ENCODE assay signal across 9 cellular contexts in genomic region chr19:48868196-48868886, GRCh38. TPM values are rescaled to one million over a fixed set of nuclear protein-coding genes. Genes with fewer than 3 reads are reported as not detected.
A peak's percentile ranks its signal among the peaks of the same experiment; 100 is the strongest.
DNase-seq lines count a peak whose midpoint lies in the region; TF ChIP-seq lines count a peak whose summit lies in the region.
"Had no signal": no experiment of that assay in that cellular context is flagged by ENCODE, and none has a peak within 500 bp of the region (broad histone marks: within the 10 kb centered on the region; RNA-seq: fewer than 3 reads in every experiment).

Gene PLEKHA4 (minus strand): TSS chr19:48868617. CDS start chr19:48867620, 997 bp downstream.

- 17% methylated on average over 3 to 8 of the region's 8 CpGs for WGBS in transverse colon (ENCODE audit: low coverage in 1 of 2), 2 donors

- H3K27me3 ChIP-seq in breast epithelium (no peaks in the 10 kb centered on the region), layer of hippocampus (ENCODE audit: control insufficient read depth, insufficient read depth, low read length) (no peaks in the 10 kb centered on the region), transverse colon (no peaks in the 10 kb centered on the region)

- H3K27ac ChIP-seq in breast epithelium (peak within 1 kb of the TSS; percentile 92 to 96), layer of hippocampus (ENCODE audit: low read depth, low read length) (peak within 1 kb of the TSS; percentile 60), transverse colon (peak within 1 kb of the TSS; percentile 74 to 84 (median 81))
- H3K27ac ChIP-seq: C4-2B had no signal

- in situ Hi-C loops in transverse colon (cut with MboI; ENCODE audit: low pct_ligation_motif_present in 1 of 4, low pct_unique_long_range_greater_than_20kb in 1 of 4, low sequenced_read_pairs in 3 of 4), result loop anchor here in 1 of 4 donors (25.0 kb wide), 1 partner anchor 94 kb away; the partner anchor contains the start of genes BAX and FTL

- H3K27ac Mint-ChIP-seq in T-helper 1 cell treated with Interleukin-12 subunit alpha and Interleukin-12 subunit beta and Interleukin-4 antibody, amounts not matched to agents 30 μg/mL and 1 μg/mL, for 36 hours, result peak within 1 kb of the TSS; percentile 7

- intact Hi-C loops in breast epithelium (cut with DNase I; ENCODE audit: low total_unique reads), result no loop called here
- intact Hi-C loops in transverse colon (cut with DNase I; ENCODE audit: low total_unique reads), result no loop called here

- peaks cover 10% of the 10 kb centered on the region for H3K36me3 Mint-ChIP-seq in T-helper 1 cell treated with Interleukin-12 subunit alpha and Interleukin-12 subunit beta and Interleukin-4 antibody, amounts not matched to agents 30 μg/mL and 1 μg/mL, for 36 hours (ENCODE audit: low read depth)

- peaks cover 0 to 10% of the 10 kb centered on the region in 2 donors for H3K4me1 ChIP-seq in breast epithelium
- peaks cover 5 to 29% (median 22%) of the 10 kb centered on the region in 4 donors for H3K4me1 ChIP-seq in transverse colon

- DNase-seq in T-helper 1 cell (no peak), breast epithelium (ENCODE audit: low spot score in 2 of 2) (peak in 1 of 2 donors; percentile 66), transverse colon (peak; percentile 49), middle frontal gyrus (ENCODE audit: extremely low spot score, low spot score) (no peak), NK-92 (lab: John Stamatoyannopoulos, UW; ENCODE audit: unreplicated experiment) (no peak)
- DNase-seq in activated CD8-positive, alpha-beta memory T cell treated with anti-CD3 and anti-CD28 coated beads, Interleukin-2, amount 50 U/mL, for 4 hours, result no peak

- H3K36me3 ChIP-seq in breast epithelium (no peaks in the 10 kb centered on the region), transverse colon (no peaks in the 10 kb centered on the region)

- no peaks in the 10 kb centered on the region for H3K9me3 Mint-ChIP-seq in T-helper 1 cell treated with Interleukin-12 subunit alpha and Interleukin-12 subunit beta and Interleukin-4 antibody, amounts not matched to agents 30 μg/mL and 1 μg/mL, for 36 hours

- TF ChIP-seq CTCF in breast epithelium (IDR thresholded peaks at IDR 0.05) (no peak), transverse colon (IDR thresholded peaks at IDR 0.05) (no peak)

- TF ChIP-seq EP300 in transverse colon (IDR thresholded peaks at IDR 0.05; ENCODE audit: low read depth), result no peak

- no peak within 1 kb of the TSS for H3K4me3 Mint-ChIP-seq in T-helper 1 cell treated with Interleukin-12 subunit alpha and Interleukin-12 subunit beta and Interleukin-4 antibody, amounts not matched to agents 30 μg/mL and 1 μg/mL, for 36 hours

- H3K4me1 Mint-ChIP-seq in T-helper 1 cell treated with Interleukin-12 subunit alpha and Interleukin-12 subunit beta and Interleukin-4 antibody, amounts not matched to agents 30 μg/mL and 1 μg/mL, for 36 hours (ENCODE audit: low read depth), result peaks cover 17% of the 10 kb centered on the region

- peaks cover 10% of the 10 kb centered on the region for H3K27me3 Mint-ChIP-seq in T-helper 1 cell treated with Interleukin-12 subunit alpha and Interleukin-12 subunit beta and Interleukin-4 antibody, amounts not matched to agents 30 μg/mL and 1 μg/mL, for 36 hours (ENCODE audit: low read depth)

- TF ChIP-seq POLR2A in breast epithelium (IDR thresholded peaks at IDR 0.05), result no peak
- TF ChIP-seq POLR2A in transverse colon (IDR thresholded peaks at IDR 0.05), result no peak

- peak within 1 kb of the TSS; percentile 37 to 77 (median 53) for H3K4me3 ChIP-seq in breast epithelium
- peak within 1 kb of the TSS; percentile 9 to 36 (median 16) for H3K4me3 ChIP-seq in transverse colon

- H3K9me3 ChIP-seq in breast epithelium (no peaks in the 10 kb centered on the region), transverse colon (no peaks in the 10 kb centered on the region)

RNA-seq across cellular contexts. Expression of gene PLEKHA4, which starts in this region (rescaled TPM):
- total RNA-seq in breast epithelium (10 to 100 TPM in 2 of 3 donors, 1 to 10 TPM in 1; 6.4 to 25.6 (median 22.4) TPM), transverse colon (10 to 100 TPM in 2 of 4 donors, 1 to 10 TPM in 2; 2.6 to 34.4 (median 10.3) TPM)
